ENCODE assay signal across 2 cellular contexts in the genomic region with DNA sequence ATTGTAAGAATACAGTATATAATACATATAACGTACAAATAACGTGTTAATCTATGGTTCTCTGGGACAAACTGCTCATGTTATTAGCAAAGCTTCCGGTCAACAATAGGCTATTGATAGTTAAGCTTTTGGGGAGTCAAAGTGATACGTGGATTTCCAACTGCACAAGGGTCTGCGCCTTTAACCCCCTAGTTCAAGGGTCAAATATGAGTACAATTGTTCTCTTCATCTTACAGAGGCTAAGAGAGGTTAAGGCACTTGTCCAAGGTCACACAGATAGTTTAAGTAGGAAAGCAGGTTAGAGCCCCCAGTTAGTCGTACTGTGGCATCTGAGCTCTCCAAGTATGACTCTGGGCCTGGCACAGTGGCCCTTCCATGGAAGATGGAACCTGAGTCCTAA.
TF ChIP-seq lines count a peak whose summit lies in the region.

No MANE protein-coding gene starts in this region.

TF ChIP-seq in HepG2, 621 proteins besides CTCF, POLR2A, EP300 and RAD21 (continued from another document):
- TF ChIP-seq, protein P1, sequence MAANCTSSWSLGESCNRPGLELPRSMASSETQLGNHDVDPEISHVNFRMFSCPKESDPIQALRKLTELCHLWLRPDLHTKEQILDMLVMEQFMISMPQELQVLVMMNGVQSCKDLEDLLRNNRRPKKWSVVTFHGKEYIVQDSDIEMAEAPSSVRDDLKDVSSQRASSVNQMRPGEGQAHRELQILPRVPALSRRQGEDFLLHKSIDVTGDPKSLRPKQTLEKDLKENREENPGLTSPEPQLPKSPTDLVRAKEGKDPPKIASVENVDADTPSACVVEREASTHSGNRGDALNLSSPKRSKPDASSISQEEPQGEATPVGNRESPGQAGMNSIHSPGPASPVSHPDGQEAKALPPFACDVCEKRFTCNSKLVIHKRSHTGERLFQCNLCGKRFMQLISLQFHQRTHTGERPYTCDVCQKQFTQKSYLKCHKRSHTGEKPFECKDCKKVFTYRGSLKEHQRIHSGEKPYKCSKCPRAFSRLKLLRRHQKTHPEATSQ (CRISPR knock-in tag; IDR thresholded peaks at IDR 0.05; ENCODE audit: borderline replicate concordance): 0 out of 2 replicates have a peak, but pooled peaks have one; percentile 24
- TF ChIP-seq, protein P2, sequence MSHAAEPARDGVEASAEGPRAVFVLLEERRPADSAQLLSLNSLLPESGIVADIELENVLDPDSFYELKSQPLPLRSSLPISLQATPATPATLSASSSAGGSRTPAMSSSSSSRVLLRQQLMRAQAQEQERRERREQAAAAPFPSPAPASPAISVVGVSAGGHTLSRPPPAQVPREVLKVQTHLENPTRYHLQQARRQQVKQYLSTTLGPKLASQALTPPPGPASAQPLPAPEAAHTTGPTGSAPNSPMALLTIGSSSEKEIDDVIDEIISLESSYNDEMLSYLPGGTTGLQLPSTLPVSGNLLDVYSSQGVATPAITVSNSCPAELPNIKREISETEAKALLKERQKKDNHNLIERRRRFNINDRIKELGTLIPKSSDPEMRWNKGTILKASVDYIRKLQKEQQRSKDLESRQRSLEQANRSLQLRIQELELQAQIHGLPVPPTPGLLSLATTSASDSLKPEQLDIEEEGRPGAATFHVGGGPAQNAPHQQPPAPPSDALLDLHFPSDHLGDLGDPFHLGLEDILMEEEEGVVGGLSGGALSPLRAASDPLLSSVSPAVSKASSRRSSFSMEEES (CRISPR knock-in tag; IDR thresholded peaks at IDR 0.05): no peak

TF ChIP-seq in neural cell, 6 proteins besides CTCF, POLR2A, EP300 and RAD21 (continued from another document):
- TF ChIP-seq, protein P3, sequence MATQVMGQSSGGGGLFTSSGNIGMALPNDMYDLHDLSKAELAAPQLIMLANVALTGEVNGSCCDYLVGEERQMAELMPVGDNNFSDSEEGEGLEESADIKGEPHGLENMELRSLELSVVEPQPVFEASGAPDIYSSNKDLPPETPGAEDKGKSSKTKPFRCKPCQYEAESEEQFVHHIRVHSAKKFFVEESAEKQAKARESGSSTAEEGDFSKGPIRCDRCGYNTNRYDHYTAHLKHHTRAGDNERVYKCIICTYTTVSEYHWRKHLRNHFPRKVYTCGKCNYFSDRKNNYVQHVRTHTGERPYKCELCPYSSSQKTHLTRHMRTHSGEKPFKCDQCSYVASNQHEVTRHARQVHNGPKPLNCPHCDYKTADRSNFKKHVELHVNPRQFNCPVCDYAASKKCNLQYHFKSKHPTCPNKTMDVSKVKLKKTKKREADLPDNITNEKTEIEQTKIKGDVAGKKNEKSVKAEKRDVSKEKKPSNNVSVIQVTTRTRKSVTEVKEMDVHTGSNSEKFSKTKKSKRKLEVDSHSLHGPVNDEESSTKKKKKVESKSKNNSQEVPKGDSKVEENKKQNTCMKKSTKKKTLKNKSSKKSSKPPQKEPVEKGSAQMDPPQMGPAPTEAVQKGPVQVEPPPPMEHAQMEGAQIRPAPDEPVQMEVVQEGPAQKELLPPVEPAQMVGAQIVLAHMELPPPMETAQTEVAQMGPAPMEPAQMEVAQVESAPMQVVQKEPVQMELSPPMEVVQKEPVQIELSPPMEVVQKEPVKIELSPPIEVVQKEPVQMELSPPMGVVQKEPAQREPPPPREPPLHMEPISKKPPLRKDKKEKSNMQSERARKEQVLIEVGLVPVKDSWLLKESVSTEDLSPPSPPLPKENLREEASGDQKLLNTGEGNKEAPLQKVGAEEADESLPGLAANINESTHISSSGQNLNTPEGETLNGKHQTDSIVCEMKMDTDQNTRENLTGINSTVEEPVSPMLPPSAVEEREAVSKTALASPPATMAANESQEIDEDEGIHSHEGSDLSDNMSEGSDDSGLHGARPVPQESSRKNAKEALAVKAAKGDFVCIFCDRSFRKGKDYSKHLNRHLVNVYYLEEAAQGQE (IDR thresholded peaks at IDR 0.05; ENCODE audit: borderline replicate concordance): no peak
- TF ChIP-seq SMC3 (conservative IDR thresholded peaks at IDR 0.05; ENCODE audit: poor library complexity): no peak
- TF ChIP-seq POLR2AphosphoS5 (IDR thresholded peaks at IDR 0.05): no peak
- TF ChIP-seq EZH2 (IDR thresholded peaks at IDR 0.05; ENCODE audit: borderline replicate concordance, insufficient read depth, low read length, poor library complexity, severe bottlenecking): no peak
